ENCODE assay signal across 8 cellular contexts in genomic region chr12:54300732-54301427, GRCh38. TPM values are rescaled to one million over a fixed set of nuclear protein-coding genes. Genes with fewer than 3 reads are reported as not detected.
DNase-seq lines count a peak whose midpoint lies in the region; ATAC-seq and TF ChIP-seq lines count a peak whose summit lies in the region.

Gene NFE2 (minus strand): TSS chr12:54301015. CDS start chr12:54295248, 5,767 bp downstream.

- intact Hi-C loops in left cardiac atrium (cut with DNase I) = no loop called here
- intact Hi-C loops in psoas muscle (cut with DNase I) = no loop called here

- peak within 1 kb of the TSS; percentile 4 for H3K27ac ChIP-seq in psoas muscle

- no peaks in the 10 kb centered on the region for H3K36me3 ChIP-seq in psoas muscle (ENCODE audit: insufficient read depth in 1 of 2, low read depth in 1 of 2)

- peak; percentile 69 to 90 for ATAC-seq in left cardiac atrium
- peak; percentile 75 to 88 (median 81) for ATAC-seq in psoas muscle
- no peak for ATAC-seq in GM21717 (IDR thresholded peaks at IDR 0.05; ENCODE audit: unreplicated experiment)
- ATAC-seq in GM18858 (IDR thresholded peaks at IDR 0.05; ENCODE audit: unreplicated experiment) = no peak

- H3K9me3 ChIP-seq in psoas muscle = no peaks in the 10 kb centered on the region

- peak within 1 kb of the TSS; percentile 54 for H3K4me3 ChIP-seq in psoas muscle

- DNase-seq in activated effector memory CD4-positive, alpha-beta T cell treated with anti-CD3 and anti-CD28 coated beads, Interleukin-2, amount 50 U/mL, for 16 hours = peak; percentile 74
- no peak for DNase-seq in activated effector memory CD4-positive, alpha-beta T cell treated with Interleukin-2 at 50 U/mL for 16 hours
- peak; percentile 44 for DNase-seq in NCI-H460 (ENCODE audit: extremely low read depth, low read depth)
- peak; percentile 45 for DNase-seq in activated naive CD4-positive, alpha-beta T cell treated with anti-CD3 and anti-CD28 coated beads, Interleukin-2, amount 50 U/mL, for 16 hours
- peak; percentile 56 for DNase-seq in left cardiac atrium
- peak; percentile 46 to 74 for DNase-seq in psoas muscle

- 5 to 6% (median 5%) methylated on average over 26 of the region's 26 CpGs for WGBS in psoas muscle, 3 donors

- no peak for TF ChIP-seq CTCF in psoas muscle (IDR thresholded peaks at IDR 0.05)

- H3K4me1 ChIP-seq in psoas muscle = peaks cover 35% of the 10 kb centered on the region

- H3K27me3 ChIP-seq in psoas muscle (ENCODE audit: insufficient read depth in 3 of 3, low read length in 2 of 3) = no peaks in the 10 kb centered on the region

RNA-seq across cellular contexts. Expression of gene NFE2, which starts in this region (rescaled TPM):
- total RNA-seq in NCI-H460 (2014; rRNA removed; shearing (Covaris generic)) = 0.69 and 0.72 TPM in 2 replicates
- 0.16 and 0.96 TPM in 2 replicates for polyA plus RNA-seq in NCI-H460 (2014; cell fraction: nucleus; rRNA removed)
- total RNA-seq in left cardiac atrium (1 to 10 TPM; 1.0 to 1.6 TPM), psoas muscle (1 to 10 TPM in 1 of 4 donors, under 1 TPM in 3; 0.30 to 1.6 (median 0.50) TPM)
- under 1 TPM; 0.10 to 0.26 (median 0.18) TPM for polyA plus RNA-seq in psoas muscle

Comparison
In these comparisons a context has a peak if more than half of its experiments do, and no peak if none do; other contexts are left out.
1. Peak in DNase-seq in NCI-H460; RNA of the gene not detected or under 1 TPM.
2. ATAC-seq: peak in left cardiac atrium (2 of 2) and psoas muscle (4 of 4); none in GM21717 (single experiment) and GM18858 (single experiment).